Comparison of ENCODE assay signal across 8 cellular contexts in genomic region chr18:48868468-48869466, GRCh38.
DNase-seq lines count a peak whose midpoint lies in the region; ATAC-seq and TF ChIP-seq lines count a peak whose summit lies in the region.

No MANE protein-coding gene starts in this region.

- intact Hi-C loops in CD8-positive, alpha-beta T cell (cut with DNase I, micrococcal nuclease), result no loop called here
- intact Hi-C loops in left colon (cut with DNase I, micrococcal nuclease), result no loop called here
- intact Hi-C loops in tibial artery (cut with DNase I; ENCODE audit: low total_unique reads), result no loop called here
- intact Hi-C loops in prostate gland (cut with DNase I), result no loop called here

- H3K4me1 Mint-ChIP-seq in CD8-positive, alpha-beta T cell (ENCODE audit: low read depth), result peaks cover 17% of the 10 kb centered on the region

- no peaks in the 10 kb centered on the region for H3K36me3 Mint-ChIP-seq in CD8-positive, alpha-beta T cell

- no peaks in the 10 kb centered on the region for H3K9me3 ChIP-seq in CD8-positive, alpha-beta T cell (ENCODE audit: low read length)
- H3K9me3 ChIP-seq in tibial artery (no peaks in the 10 kb centered on the region), prostate gland (no peaks in the 10 kb centered on the region)

- CTCF ChIA-PET in CD8-positive, alpha-beta T cell (lab: Charles Lee), result interaction anchor here (0.8 kb wide), 1 partner anchor 100 kb away, joined by 3 read pairs; no protein-coding TSS in a partner anchor

- peaks cover 22% of the 10 kb centered on the region for H3K4me1 ChIP-seq in CD8-positive, alpha-beta T cell (ENCODE audit: insufficient read depth, low read length)
- H3K4me1 ChIP-seq in tibial artery, result peaks cover 0 to 40% (median 24%) of the 10 kb centered on the region in 4 donors
- no peaks in the 10 kb centered on the region for H3K4me1 ChIP-seq in prostate gland (replicated peaks)

- no peak overlapping the region for H3K4me3 Mint-ChIP-seq in CD8-positive, alpha-beta T cell

- POLR2A ChIA-PET in CD8-positive, alpha-beta T cell (lab: Charles Lee), result interaction anchor here (0.9 to 1.5 kb wide), 3 partner anchors 25 to 83 kb away, joined by 3 to 4 read pairs (median 3); no protein-coding TSS in a partner anchor

- peaks cover 2% of the 10 kb centered on the region for H3K9me3 Mint-ChIP-seq in CD8-positive, alpha-beta T cell

- peak overlapping the region; percentile 36 for H3K27ac ChIP-seq in CD8-positive, alpha-beta T cell (ENCODE audit: low read depth, low read length)
- H3K27ac ChIP-seq in tibial artery (peak overlapping the region; percentile 4 to 13), prostate gland (no peak overlapping the region)

- H3K27ac Mint-ChIP-seq in CD8-positive, alpha-beta T cell, result peak overlapping the region; percentile 85

- peak; percentile 69 for ATAC-seq in CD8-positive, alpha-beta T cell
- ATAC-seq in GM19324 (IDR thresholded peaks at IDR 0.05; ENCODE audit: low FRiP score, unreplicated experiment) (peak; percentile 69), HG03175 (IDR thresholded peaks at IDR 0.05; ENCODE audit: unreplicated experiment) (peak; percentile 84), left colon (peak; percentile 46)

- 63% methylated on average over 14 of the region's 14 CpGs for WGBS in prostate gland

- no peaks in the 10 kb centered on the region for H3K27me3 Mint-ChIP-seq in CD8-positive, alpha-beta T cell (ENCODE audit: low read depth)

- H3K4me3 ChIP-seq in CD8-positive, alpha-beta T cell (ENCODE audit: low read depth, low read length), result no peak overlapping the region
- H3K4me3 ChIP-seq in tibial artery (no peak overlapping the region), prostate gland (no peak overlapping the region)

- no peaks in the 10 kb centered on the region for H3K27me3 ChIP-seq in CD8-positive, alpha-beta T cell (ENCODE audit: insufficient read depth, low read length)
- no peaks in the 10 kb centered on the region for H3K27me3 ChIP-seq in tibial artery
- H3K27me3 ChIP-seq in prostate gland (replicated peaks; ENCODE audit: insufficient read depth), result no peaks in the 10 kb centered on the region

- no peak for TF ChIP-seq POLR2A in prostate gland (IDR thresholded peaks at IDR 0.05)

- H3K36me3 ChIP-seq in CD8-positive, alpha-beta T cell (ENCODE audit: insufficient read depth, low read length), result no peaks in the 10 kb centered on the region
- H3K36me3 ChIP-seq in tibial artery (no peaks in the 10 kb centered on the region), prostate gland (no peaks in the 10 kb centered on the region)

- peak in 5 of 7 experiments; percentile 4 to 65 (median 29) for DNase-seq in CD8-positive, alpha-beta T cell
- DNase-seq in activated CD4-positive, CD25-positive, alpha-beta regulatory T cell treated with anti-CD3 and anti-CD28 coated beads, Interleukin-2, amount 50 U/mL, for 72 hours, result peak; percentile 42
- DNase-seq in left colon, result peak in 1 of 2 donors; percentile 26
- DNase-seq in tibial artery, result no peak
- no peak for DNase-seq in EL
- DNase-seq in prostate gland (ENCODE audit: low spot score), result no peak

- no peak for TF ChIP-seq CTCF in CD8-positive, alpha-beta T cell (IDR thresholded peaks at IDR 0.05)
- TF ChIP-seq CTCF in tibial artery (IDR thresholded peaks at IDR 0.05) (no peak), prostate gland (IDR thresholded peaks at IDR 0.05) (no peak)

Comparison
In these comparisons a context has a peak if more than half of its experiments do, and no peak if none do; other contexts are left out.
1. DNase-seq: peak in CD8-positive, alpha-beta T cell (5 of 7) and activated CD4-positive, CD25-positive, alpha-beta regulatory T cell treated with anti-CD3 and anti-CD28 coated beads, Interleukin-2, amount 50 U/mL, for 72 hours (single experiment); none in tibial artery (0 of 2), EL (single experiment) and prostate gland (single experiment).
2. H3K27ac ChIP-seq: peak in CD8-positive, alpha-beta T cell (single experiment) and tibial artery (2 of 2); none in prostate gland (0 of 2).
3. Peak in every context shown above with its lines, with median percentiles within 50 percentile points of each other: ATAC-seq.